21 cellular contexts compared by ENCODE assay signal in the genomic region with DNA sequence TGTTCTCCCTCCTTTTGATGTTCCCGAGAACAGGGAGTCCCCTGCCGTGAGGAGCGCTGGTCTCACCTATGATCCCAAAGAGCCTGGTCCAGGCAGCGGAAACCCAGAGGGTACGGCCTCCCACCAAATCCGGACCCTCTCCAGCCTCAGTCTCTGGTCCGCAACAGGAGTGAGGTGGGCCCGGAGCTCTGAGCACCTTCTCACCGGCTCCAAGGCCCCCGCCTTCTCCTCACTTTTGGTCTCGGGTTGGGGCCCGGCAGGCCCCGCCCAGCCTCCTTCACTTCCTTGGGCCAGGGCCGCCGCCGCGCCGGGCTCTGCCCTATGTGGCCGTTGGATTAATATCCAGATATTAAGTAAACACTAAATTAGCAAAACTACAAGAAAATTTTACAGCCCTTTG. TPM values are rescaled to one million over a fixed set of nuclear protein-coding genes. Genes with fewer than 3 reads are reported as not detected.
DNase-seq lines count a peak whose midpoint lies in the region; ATAC-seq, FAIRE-seq and TF ChIP-seq lines count a peak whose summit lies in the region.
"Had no signal": no experiment of that assay in that cellular context is flagged by ENCODE, and none has a peak within 500 bp of the region (broad histone marks: within the 10 kb centered on the region; RNA-seq: fewer than 3 reads in every experiment).

No MANE protein-coding gene starts in this region.

- no peak overlapping the region for H4K91ac ChIP-seq in H1 (replicated peaks; ENCODE audit: insufficient read length, low read length)

- no peak for TF ChIP-seq RAD21 in H1 (IDR thresholded peaks at IDR 0.05 in 1 of 2, conservative IDR thresholded peaks at IDR 0.05 in 1 of 2; ENCODE audit: low read depth in 2 of 2, low read length in 2 of 2)

- H2AFZ ChIP-seq in H1 (ENCODE audit: low read length), result no peak overlapping the region
- H2AFZ ChIP-seq: PC-9 had no signal

- no peak overlapping the region for H3K4ac ChIP-seq in H1 (replicated peaks; ENCODE audit: insufficient read length, low read depth, low read length)

- H4K5ac ChIP-seq in H1 (ENCODE audit: insufficient read length, low read depth, low read length), result no peak overlapping the region

- H4K8ac ChIP-seq in H1 (ENCODE audit: extremely low read depth, insufficient read depth, low read length), result no peak overlapping the region

- no peaks in the 10 kb centered on the region; the same call in 1 of the 2 replicates for H3K79me1 ChIP-seq in H1 (ENCODE audit: low read depth, low read length)

- peak overlapping the region; percentile 69 to 73 for H3K4me2 ChIP-seq in H1 (ENCODE audit: insufficient read depth in 1 of 2, low read depth in 2 of 2, low read length in 2 of 2)
- H3K4me2 ChIP-seq: BLaER1 treated with 17β-estradiol and CSF1 and Interleukin-3, amounts not matched to agents 10 nM and 100 nM; PC-9 had no signal

- H3K27ac ChIP-seq in right cardiac atrium (ENCODE audit: low read length) (no peak overlapping the region), heart left ventricle (no peak overlapping the region), H1 (ENCODE audit: low read depth, low read length) (no peak overlapping the region)
- H3K27ac ChIP-seq: BLaER1 treated with 17β-estradiol and CSF1 and Interleukin-3, amounts not matched to agents 10 nM and 100 nM; PC-9 had no signal

- H3K18ac ChIP-seq in H1 (ENCODE audit: extremely low read depth, low read length), result no peak overlapping the region

- H3K4me3 ChIP-seq in right cardiac atrium (ENCODE audit: low read length), result no peak overlapping the region
- H3K4me3 ChIP-seq in heart left ventricle, result no peak overlapping the region
- H3K4me3 ChIP-seq in H1 (ENCODE audit: extremely low read depth in 1 of 4, insufficient read depth in 2 of 4, low read depth in 3 of 4, low read length in 4 of 4), result peak overlapping the region in 3 of 4 experiments; percentile 6 to 50 (median 14); a peak in 4 of 8 replicates
- H3K4me3 ChIP-seq: BLaER1 treated with 17β-estradiol and CSF1 and Interleukin-3, amounts not matched to agents 10 nM and 100 nM; GM12878; PC-9 had no signal

- H3K4me1 ChIP-seq in right cardiac atrium (ENCODE audit: control insufficient read depth, insufficient read depth, low read length) (no peaks in the 10 kb centered on the region), heart left ventricle (peaks cover 0 to 36% (median 12%) of the 10 kb centered on the region in 12 donors), H1 (replicated peaks in 1 of 4; ENCODE audit: control insufficient read depth in 3 of 4, insufficient read depth in 4 of 4, low read length in 3 of 4) (peaks cover under 1 to 37% (median 27%) of the 10 kb centered on the region in 4 experiments)

- H2BK120ac ChIP-seq in H1 (replicated peaks; ENCODE audit: low read depth, low read length), result no peak overlapping the region

- peaks cover 19 to 25% of the 10 kb centered on the region in 2 experiments for H4K20me1 ChIP-seq in H1 (replicated peaks in 1 of 2; ENCODE audit: control insufficient read depth in 1 of 2, insufficient read depth in 2 of 2, low read length in 2 of 2)

- H3K56ac ChIP-seq in H1 (replicated peaks; ENCODE audit: insufficient read length, low read depth, low read length), result no peak overlapping the region

- H3K79me2 ChIP-seq in H1 (ENCODE audit: control insufficient read depth in 1 of 2, insufficient read depth in 2 of 2, low read length in 2 of 2), result no peaks in the 10 kb centered on the region

- H3K9me3 ChIP-seq in right cardiac atrium (ENCODE audit: control insufficient read depth, low read length) (peaks cover 4% of the 10 kb centered on the region), heart left ventricle (peaks cover 0 to 15% (median 0%) of the 10 kb centered on the region in 12 donors), H1 (ENCODE audit: insufficient read depth in 2 of 2, low read depth in 1 of 2, low read length in 1 of 2) (no peaks in the 10 kb centered on the region)

- 12% methylated on average over 19 of the region's 19 CpGs for WGBS in right cardiac atrium
- WGBS in heart left ventricle, 4 donors, result 10 to 14% (median 12%) methylated on average over 19 of the region's 19 CpGs
- 13% methylated on average over 18 of the region's 19 CpGs; no CpG with 5 or more reads in 1 of the 2 experiments for WGBS in H1 (ENCODE audit: extremely low coverage in 1 of 2, insufficient coverage in 1 of 2, insufficient read length in 1 of 2, insufficient replicate concordance in 2 of 2, low coverage in 1 of 2, low lambda C conversion rate in 2 of 2, missing lambda C conversion rate in 1 of 2), 2 experiments

- TF ChIP-seq EP300 in H1 (IDR thresholded peaks at IDR 0.05; ENCODE audit: borderline replicate concordance in 1 of 2, low read depth in 2 of 2, low read length in 2 of 2), result no peak

- H3K14ac ChIP-seq in H1 (ENCODE audit: insufficient read length), result no peak overlapping the region

- no peak for FAIRE-seq in H1 (lab: Jason Lieb, UNC)
- FAIRE-seq: A204.1, G401.6, GM12878, HepG2 had no signal

- H2BK5ac ChIP-seq in H1 (ENCODE audit: low read depth, low read length), result no peak overlapping the region

- CTCF ChIA-PET in H1 (lab: Charles Lee; ENCODE audit: partially characterized antibody), result interaction anchor here (1.6 to 2.2 kb wide), 2 partner anchors 13 to 35 kb away, joined by 3 to 6 read pairs; no protein-coding TSS in a partner anchor

- TF ChIP-seq POLR2A in heart left ventricle (IDR thresholded peaks at IDR 0.05), result no peak
- TF ChIP-seq POLR2A in H1 (IDR thresholded peaks at IDR 0.05; ENCODE audit: control extremely low read depth in 1 of 2, low read depth in 2 of 2, low read length in 2 of 2), result no peak

- no peak overlapping the region for H2BK15ac ChIP-seq in H1 (ENCODE audit: low read length)

- H3K27me3 ChIP-seq in right cardiac atrium (ENCODE audit: control insufficient read depth, insufficient read depth), result no peaks in the 10 kb centered on the region
- peaks cover 53 to 90% (median 71%) of the 10 kb centered on the region in 9 donors for H3K27me3 ChIP-seq in heart left ventricle
- H3K27me3 ChIP-seq in H1 (replicated peaks in 1 of 4; ENCODE audit: control insufficient read depth in 3 of 4, extremely low read depth in 1 of 4, insufficient read depth in 3 of 4, low read length in 3 of 4), result peaks cover 59 to 72% (median 71%) of the 10 kb centered on the region in 4 experiments

- no peak overlapping the region for H2AK5ac ChIP-seq in H1 (ENCODE audit: low read depth, low read length)

- TF ChIP-seq CTCF in heart left ventricle (IDR thresholded peaks at IDR 0.05) (no peak), H1 (IDR thresholded peaks at IDR 0.05; ENCODE audit: control extremely low read depth in 1 of 3, insufficient read depth in 1 of 3, low read depth in 1 of 3, low read length in 3 of 3) (no peak)

- intact Hi-C loops in right cardiac atrium (cut with DNase I) (no loop called here), heart left ventricle (cut with DNase I) (loop anchor here in 1 of 10 donors (2.0 kb wide), 1 partner anchor 39 kb away; no protein-coding TSS in a partner anchor)

- H3K36me3 ChIP-seq in heart left ventricle, result no peaks in the 10 kb centered on the region
- H3K36me3 ChIP-seq in H1 (ENCODE audit: control insufficient read depth in 2 of 4, insufficient read depth in 4 of 4, low read length in 3 of 4), result peaks cover 0 to 8% (median 0%) of the 10 kb centered on the region in 4 experiments; a peak in 1 of 8 replicates

- no peak overlapping the region; the same call in 1 of the 2 replicates for H2BK20ac ChIP-seq in H1 (ENCODE audit: low read length)

- POLR2A ChIA-PET in H1 (lab: Charles Lee; ENCODE audit: partially characterized antibody), result interaction anchor here (5.0 kb wide), 1 partner anchor 12 kb away, joined by 24 read pairs; no protein-coding TSS in a partner anchor

- DNase-seq in right cardiac atrium (peak in 2 of 3 donors; percentile 18 to 32), heart left ventricle (no peak), H1 (ENCODE audit: low read depth in 1 of 2, low spot score in 2 of 2) (no peak), iPS-NIHi11 (ENCODE audit: low spot score) (peak; percentile 35), NCI-H510A treated with DMSO at 0.1 percent for 48 hours (lab: John Stamatoyannopoulos, UW) (no peak), NCI-H345 treated with DMSO at 0.1 percent for 48 hours (lab: John Stamatoyannopoulos, UW; ENCODE audit: unreplicated experiment) (no peak)
- no peak for DNase-seq in stimulated activated CD4-positive, alpha-beta T cell treated with anti-CD3 and anti-CD28 coated beads, Interleukin-4, amount 100 ng/mL, for 1 hour
- DNase-seq: DND-41, NCI-H1092, NCI-H2081 treated with DMSO at 0.1 percent for 48 hours, NCI-H2227 treated with DMSO at 0.1 percent for 48 hours, NCI-H748 treated with DMSO at 0.1 percent for 48 hours, PC-9 had no signal

- peaks cover 7% of the 10 kb centered on the region; the same call in 1 of the 2 replicates for H3K23me2 ChIP-seq in H1 (ENCODE audit: low read depth, low read length)

- no peak overlapping the region for H3K9ac ChIP-seq in H1 (replicated peaks in 1 of 4; ENCODE audit: extremely low read depth in 1 of 4, low read depth in 3 of 4, low read length in 3 of 4)
- H3K9ac ChIP-seq: BLaER1 treated with 17β-estradiol and CSF1 and Interleukin-3, amounts not matched to agents 10 nM and 100 nM had no signal

- H2BK12ac ChIP-seq in H1 (ENCODE audit: low read depth, low read length), result no peak overlapping the region

- no peak overlapping the region for H3K23ac ChIP-seq in H1 (ENCODE audit: insufficient read length)

- ATAC-seq in right cardiac atrium, result no peak
- no peak for ATAC-seq in heart left ventricle
- no peak for ATAC-seq in GM21576 (IDR thresholded peaks at IDR 0.05; ENCODE audit: unreplicated experiment)
- ATAC-seq: GM12878, HepG2 had no signal

RNA-seq across cellular contexts. Expression of a gene that starts 5.7 kb away (rescaled TPM):
- under 1 TPM; 0.17 to 0.28 (median 0.20) TPM for total RNA-seq in right cardiac atrium
- polyA plus RNA-seq in right cardiac atrium, result 0.11 TPM
- under 1 TPM in 7 of 9 donors, not detected in 2; 0.07 to 0.27 (median 0.18) TPM for total RNA-seq in heart left ventricle
- polyA plus RNA-seq in heart left ventricle, result under 1 TPM; 0.23 to 0.26 TPM
- total RNA-seq in H1 (2021; fragmentation: NEBNext Ultra II Directional; extraction: Animal tissue kit (Norgen Biotek cat#: 25700)), result 0.11 TPM in 2 replicates
- polyA plus RNA-seq in H1 (2011; rRNA removed), result 0.03 and 0.08 TPM in 2 replicates
- polyA plus RNA-seq in H1 (2011; cell fraction: cytosol; rRNA removed), result 0.05 TPM
- polyA plus RNA-seq in H1 (2011; cell fraction: nucleus; rRNA removed), result 0.13 TPM
- polyA plus RNA-seq in H1 (2012, experiment 1 of 2), result 0.06 to 0.12 TPM (median 0.07 TPM) in 3 of 4 replicates, not detected in the other
- not detected for polyA plus RNA-seq in H1 (2012, experiment 2 of 2)
- polyA plus RNA-seq in H1 (2013, experiment 1 of 2), result 0.04 TPM
- 0.04 TPM for polyA plus RNA-seq in H1 (2013, experiment 2 of 2)
- not detected in 2 replicates for polyA minus RNA-seq in H1 (2011; rRNA and poly(A)+ RNA removed)
- polyA minus RNA-seq in H1 (2011; cell fraction: cytosol; rRNA and poly(A)+ RNA removed), result not detected
- polyA minus RNA-seq in H1 (2011; cell fraction: nucleus; rRNA and poly(A)+ RNA removed), result 0.40 TPM
- total RNA-seq: SK-MEL-5 had no signal

RNA-seq across cellular contexts. Expression of a gene that starts 20.2 kb away (rescaled TPM):
- not detected for total RNA-seq in right cardiac atrium
- polyA plus RNA-seq in right cardiac atrium, result not detected
- total RNA-seq in heart left ventricle, result not detected
- polyA plus RNA-seq in heart left ventricle, result not detected
- total RNA-seq in H1 (2021; fragmentation: NEBNext Ultra II Directional; extraction: Animal tissue kit (Norgen Biotek cat#: 25700)), result not detected in 2 replicates
- not detected in 2 replicates for polyA plus RNA-seq in H1 (2011; rRNA removed)
- polyA plus RNA-seq in H1 (2011; cell fraction: cytosol; rRNA removed), result not detected
- not detected for polyA plus RNA-seq in H1 (2011; cell fraction: nucleus; rRNA removed)
- polyA plus RNA-seq in H1 (2012, experiment 1 of 2), result not detected in 4 replicates
- polyA plus RNA-seq in H1 (2012, experiment 2 of 2), result not detected
- polyA plus RNA-seq in H1 (2013, experiment 1 of 2), result not detected
- not detected for polyA plus RNA-seq in H1 (2013, experiment 2 of 2)
- polyA minus RNA-seq in H1 (2011; rRNA and poly(A)+ RNA removed), result under 0.01 TPM in 1 of 2 replicates, not detected in the other
- not detected for polyA minus RNA-seq in H1 (2011; cell fraction: cytosol; rRNA and poly(A)+ RNA removed)
- not detected for polyA minus RNA-seq in H1 (2011; cell fraction: nucleus; rRNA and poly(A)+ RNA removed)
- total RNA-seq: GM12878, MCF 10A, PC-9, SK-MEL-5 had no signal
- polyA plus RNA-seq: GM12878, HepG2 had no signal

Comparison
In these comparisons a context has a peak if more than half of its experiments do, and no peak if none do; other contexts are left out.
1. DNase-seq: peak in right cardiac atrium (2 of 3) and iPS-NIHi11 (single experiment); none in heart left ventricle (0 of 5), H1 (0 of 2), NCI-H510A treated with DMSO at 0.1 percent for 48 hours (single experiment), NCI-H345 treated with DMSO at 0.1 percent for 48 hours (single experiment) and stimulated activated CD4-positive, alpha-beta T cell treated with anti-CD3 and anti-CD28 coated beads, Interleukin-4, amount 100 ng/mL, for 1 hour (single experiment).
2. H3K4me3 ChIP-seq: peak in H1 (3 of 4); none in right cardiac atrium (single experiment) and heart left ventricle (0 of 12).